In the genomic region with DNA sequence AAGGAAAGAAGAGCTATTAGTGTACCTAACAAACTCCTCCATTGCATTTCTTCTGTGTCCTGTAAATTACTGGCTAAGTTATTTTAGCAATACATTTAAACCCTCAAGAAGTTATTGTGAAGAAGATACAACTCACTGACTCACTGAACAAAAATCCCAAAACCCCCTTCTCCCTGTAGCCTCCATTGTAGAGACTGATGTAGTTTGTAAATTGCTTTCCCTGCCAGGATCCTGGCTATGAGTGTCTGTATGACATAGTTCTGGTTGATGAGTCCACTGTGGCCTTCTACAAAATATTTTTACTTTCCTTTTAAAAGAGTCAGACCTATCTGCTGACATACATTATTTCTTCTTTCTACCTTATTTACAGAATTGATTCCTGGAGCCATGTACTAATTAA, we compare ENCODE assay signal across 21 cellular contexts.
DNase-seq lines count a peak whose midpoint lies in the region; ATAC-seq and TF ChIP-seq lines count a peak whose summit lies in the region.
"Had no signal": no experiment of that assay in that cellular context is flagged by ENCODE, and none has a peak within 500 bp of the region (broad histone marks: within the 10 kb centered on the region; RNA-seq: fewer than 3 reads in every experiment).

No MANE protein-coding gene starts in this region.

- H3K27me3 ChIP-seq in heart right ventricle: no peaks in the 10 kb centered on the region
- H3K27me3 ChIP-seq in dorsolateral prefrontal cortex: no peaks in the 10 kb centered on the region
- H3K27me3 ChIP-seq in ascending aorta: no peaks in the 10 kb centered on the region
- H3K27me3 ChIP-seq: BLaER1, hepatocyte, right atrium auricular region, tibial artery had no signal

- in situ Hi-C loops in astrocyte of the spinal cord (cut with HindIII; ENCODE audit: low sequenced_read_pairs): no loop called here

- intact Hi-C loops in heart right ventricle (cut with DNase I): no loop called here
- intact Hi-C loops in dorsolateral prefrontal cortex (cut with DNase I): no loop called here
- intact Hi-C loops in ascending aorta (cut with DNase I): no loop called here

- H3K9me3 ChIP-seq in heart right ventricle (no peaks in the 10 kb centered on the region), ascending aorta (no peaks in the 10 kb centered on the region)
- H3K9me3 ChIP-seq: BLaER1, lower lobe of right lung, right atrium auricular region, tibial artery had no signal

- H3K4me1 ChIP-seq in heart right ventricle (no peaks in the 10 kb centered on the region), ascending aorta (no peaks in the 10 kb centered on the region)
- H3K4me1 ChIP-seq: BLaER1, lower lobe of right lung, right atrium auricular region, tibial artery had no signal

- TF ChIP-seq CTCF in astrocyte of the spinal cord (IDR thresholded peaks at IDR 0.05; ENCODE audit: low read depth, low read length): no peak
- no peak for TF ChIP-seq CTCF in heart right ventricle (IDR thresholded peaks at IDR 0.05)
- TF ChIP-seq CTCF in dorsolateral prefrontal cortex (IDR thresholded peaks at IDR 0.05 in 54 of 56, conservative IDR thresholded peaks at IDR 0.05 in 2 of 56; ENCODE audit: low read depth in 1 of 56, partially characterized antibody in 56 of 56): no peak
- no peak for TF ChIP-seq CTCF in ascending aorta (IDR thresholded peaks at IDR 0.05)

- DNase-seq in AG20443 (ENCODE audit: low spot score) (peak; percentile 52), HT1080 (ENCODE audit: low read depth) (peak; percentile 50), astrocyte of the spinal cord (ENCODE audit: low read depth, low spot score) (peak; percentile 51), non-pigmented ciliary epithelial cell (ENCODE audit: low read depth) (peak; percentile 38), heart right ventricle (no peak), dorsolateral prefrontal cortex (no peak), ascending aorta (ENCODE audit: low spot score in 2 of 2) (no peak)
- DNase-seq: activated CD4-positive, CD25-positive, alpha-beta regulatory T cell treated with anti-CD3 and anti-CD28 coated beads, Interleukin-2, amount 50 U/mL, for 72 hours; activated naive CD8-positive, alpha-beta T cell treated with anti-CD3 and anti-CD28 coated beads for 36 hours; GF-D8; lower lobe of right lung; NCI-H1930; NCI-H510A treated with DMSO at 0.1 percent for 48 hours; stimulated activated naive B cell treated with anti-CD40 and anti-IgM and Interleukin-4, amounts not matched to agents 10 μg/mL and 1 μg/mL and 100 μg/mL, for 72 hours; tibial artery had no signal

- no peaks in the 10 kb centered on the region for H3K36me3 ChIP-seq in heart right ventricle
- no peaks in the 10 kb centered on the region for H3K36me3 ChIP-seq in ascending aorta
- H3K36me3 ChIP-seq: BLaER1, lower lobe of right lung, right atrium auricular region, tibial artery had no signal

- no peak overlapping the region for H3K4me3 ChIP-seq in astrocyte of the spinal cord (ENCODE audit: low read depth, low read length)
- no peak overlapping the region for H3K4me3 ChIP-seq in heart right ventricle
- no peak overlapping the region for H3K4me3 ChIP-seq in dorsolateral prefrontal cortex
- H3K4me3 ChIP-seq in ascending aorta: no peak overlapping the region
- H3K4me3 ChIP-seq: BLaER1, hepatocyte, lower lobe of right lung, right atrium auricular region, tibial artery had no signal

- no peak for ATAC-seq in HG02759 (IDR thresholded peaks at IDR 0.05; ENCODE audit: unreplicated experiment)
- no peak for ATAC-seq in heart right ventricle
- ATAC-seq: activated T-helper 17 cell treated with anti-CD3 and anti-CD28 coated beads, Interleukin-2, amount 50 U/mL, for 72 hours; lower lobe of right lung; stimulated activated naive B cell treated with anti-CD40 and anti-IgM and Interleukin-4, amounts not matched to agents 10 μg/mL and 1 μg/mL and 100 μg/mL, for 72 hours had no signal

- H3K27ac ChIP-seq in heart right ventricle (no peak overlapping the region), dorsolateral prefrontal cortex (no peak overlapping the region), ascending aorta (no peak overlapping the region)
- H3K27ac ChIP-seq: BLaER1, hepatocyte, lower lobe of right lung, right atrium auricular region, RWPE1, tibial artery had no signal

Comparison
In these comparisons a context has a peak if more than half of its experiments do, and no peak if none do; other contexts are left out.
1. DNase-seq: peak in AG20443 (single experiment), HT1080 (single experiment), astrocyte of the spinal cord (single experiment) and non-pigmented ciliary epithelial cell (single experiment); none in heart right ventricle (0 of 2), dorsolateral prefrontal cortex (0 of 10) and ascending aorta (0 of 2).